ENCODE assay signal across 8 cellular contexts in genomic region chr16:4538067-4538385, GRCh38. TPM values are rescaled to one million over a fixed set of nuclear protein-coding genes. Genes with fewer than 3 reads are reported as not detected.
A peak's percentile ranks its signal among the peaks of the same experiment; 100 is the strongest.
DNase-seq lines count a peak whose midpoint lies in the region; ATAC-seq, FAIRE-seq and TF ChIP-seq lines count a peak whose summit lies in the region.

No MANE protein-coding gene starts in this region.

- no peaks in the 10 kb centered on the region for H3K27me3 ChIP-seq in duodenal mucosa (ENCODE audit: control insufficient read depth in 1 of 2, insufficient read depth in 2 of 2, low read length in 2 of 2)
- peaks cover 9% of the 10 kb centered on the region for H3K27me3 ChIP-seq in mucosa of stomach (ENCODE audit: control insufficient read depth, insufficient read depth, low read length)

- H3K36me3 ChIP-seq in duodenal mucosa (ENCODE audit: control insufficient read depth in 1 of 2, insufficient read depth in 2 of 2, low read length in 2 of 2): peaks cover 0 to 3% of the 10 kb centered on the region in 2 donors
- H3K36me3 ChIP-seq in mucosa of stomach (ENCODE audit: control insufficient read depth, insufficient read depth, low read length): no peaks in the 10 kb centered on the region

- peak; percentile 20 for ATAC-seq in GM19452 (IDR thresholded peaks at IDR 0.05; ENCODE audit: unreplicated experiment)

- H3K27ac ChIP-seq in duodenal mucosa (ENCODE audit: low read depth, low read length): peak overlapping the region; percentile 18

- H3K9ac ChIP-seq in duodenal mucosa (ENCODE audit: low read depth in 1 of 2, low read length in 2 of 2): peak overlapping the region; percentile 60 to 75
- H3K9ac ChIP-seq in mucosa of stomach (ENCODE audit: low read length): peak overlapping the region; percentile 66

- FAIRE-seq in GM19239 (lab: Jason Lieb, UNC): no peak

- H3K4me3 ChIP-seq in AG10803 (ENCODE audit: low read length): peak overlapping the region; percentile 68
- H3K4me3 ChIP-seq in LNCaP clone FGC (ENCODE audit: low read depth, low read length): peak overlapping the region; percentile 63
- peak overlapping the region; percentile 72 to 82 for H3K4me3 ChIP-seq in duodenal mucosa (ENCODE audit: low read depth in 1 of 2, low read length in 2 of 2)
- peak overlapping the region; percentile 37 for H3K4me3 ChIP-seq in mucosa of stomach (ENCODE audit: low read length)

- TF ChIP-seq CTCF in AG10803 (conservative IDR thresholded peaks at IDR 0.05; ENCODE audit: low read length) (no peak), LNCaP clone FGC (IDR thresholded peaks at IDR 0.05; ENCODE audit: control insufficient read depth, extremely low read depth, insufficient read depth) (no peak)

- H3K9me3 ChIP-seq in duodenal mucosa (ENCODE audit: control insufficient read depth in 1 of 2, low read length in 2 of 2) (peaks cover 12 to 15% of the 10 kb centered on the region in 2 donors), mucosa of stomach (ENCODE audit: control insufficient read depth, low read length) (no peaks in the 10 kb centered on the region)

- H3K4me1 ChIP-seq in duodenal mucosa (ENCODE audit: control insufficient read depth in 1 of 2, insufficient read depth in 2 of 2, low read length in 2 of 2) (peaks cover 11 to 14% of the 10 kb centered on the region in 2 donors), mucosa of stomach (ENCODE audit: control insufficient read depth, insufficient read depth, low read length) (peaks cover 7% of the 10 kb centered on the region)

- DNase-seq in AG10803 (ENCODE audit: low read depth) (no peak), LNCaP clone FGC (ENCODE audit: low read depth) (no peak), mesenteric fat pad (ENCODE audit: low spot score) (no peak), GM19239 (ENCODE audit: insufficient read length, low spot score) (no peak), NCI-H1092 treated with DMSO at 0.1 percent for 48 hours (lab: John Stamatoyannopoulos, UW) (no peak)

RNA-seq across cellular contexts. Expression of gene CDIP1, which starts 0.5 kb away (rescaled TPM):
- total RNA-seq in mesenteric fat pad: 24.8 TPM

RNA-seq across cellular contexts. Expression of gene C16orf96, which starts 18.1 kb away (rescaled TPM):
- 0.10 TPM for total RNA-seq in mesenteric fat pad
